Comparison of ENCODE assay signal across 11 cellular contexts in genomic region chr12:6631549-6631961, GRCh38. TPM values are rescaled to one million over a fixed set of nuclear protein-coding genes. Genes with fewer than 3 reads are reported as not detected.
A peak's percentile ranks its signal among the peaks of the same experiment; 100 is the strongest.
DNase-seq lines count a peak whose midpoint lies in the region; ATAC-seq and TF ChIP-seq lines count a peak whose summit lies in the region.
"Had no signal": no experiment of that assay in that cellular context is flagged by ENCODE, and none has a peak within 500 bp of the region (broad histone marks: within the 10 kb centered on the region; RNA-seq: fewer than 3 reads in every experiment).

No MANE protein-coding gene starts in this region.

- H3K36me3 ChIP-seq in CD8-positive, alpha-beta T cell (ENCODE audit: insufficient read depth, low read length) = no peaks in the 10 kb centered on the region
- no peaks in the 10 kb centered on the region for H3K36me3 ChIP-seq in colonic mucosa
- H3K36me3 ChIP-seq in naive thymus-derived CD4-positive, alpha-beta T cell (ENCODE audit: control insufficient read depth in 2 of 3, insufficient read depth in 3 of 3, low read length in 3 of 3) = no peaks in the 10 kb centered on the region
- H3K36me3 ChIP-seq: gastroesophageal sphincter had no signal

- H3K4me3 Mint-ChIP-seq in CD8-positive, alpha-beta T cell = peak overlapping the region; percentile 83
- H3K4me3 Mint-ChIP-seq in naive thymus-derived CD4-positive, alpha-beta T cell = peak overlapping the region; percentile 80 to 94 (median 88)

- peak overlapping the region; percentile 98 for H3K27ac Mint-ChIP-seq in CD8-positive, alpha-beta T cell
- peak overlapping the region; percentile 94 to 99 (median 97) for H3K27ac Mint-ChIP-seq in naive thymus-derived CD4-positive, alpha-beta T cell

- intact Hi-C loops in CD8-positive, alpha-beta T cell (cut with DNase I, micrococcal nuclease) = no loop called here
- intact Hi-C loops in colonic mucosa (cut with DNase I) = no loop called here
- intact Hi-C loops in naive thymus-derived CD4-positive, alpha-beta T cell (cut with micrococcal nuclease) = no loop called here

- ATAC-seq in CD8-positive, alpha-beta T cell = peak; percentile 12
- ATAC-seq in naive thymus-derived CD4-positive, alpha-beta T cell = no peak
- ATAC-seq in GM21723 (IDR thresholded peaks at IDR 0.05; ENCODE audit: unreplicated experiment) (no peak), GM21737 (IDR thresholded peaks at IDR 0.05; ENCODE audit: unreplicated experiment) (no peak)
- ATAC-seq: gastroesophageal sphincter had no signal

- H3K9me3 ChIP-seq in CD8-positive, alpha-beta T cell (ENCODE audit: low read length) = no peaks in the 10 kb centered on the region
- H3K9me3 ChIP-seq in colonic mucosa = no peaks in the 10 kb centered on the region
- no peaks in the 10 kb centered on the region for H3K9me3 ChIP-seq in naive thymus-derived CD4-positive, alpha-beta T cell (ENCODE audit: control insufficient read depth in 2 of 3, low read length in 3 of 3)
- H3K9me3 ChIP-seq: gastroesophageal sphincter had no signal

- TF ChIP-seq CTCF in CD8-positive, alpha-beta T cell (IDR thresholded peaks at IDR 0.05) = no peak
- no peak for TF ChIP-seq CTCF in colonic mucosa (IDR thresholded peaks at IDR 0.05)

- H3K4me1 Mint-ChIP-seq in CD8-positive, alpha-beta T cell (ENCODE audit: low read depth) = peaks cover 70% of the 10 kb centered on the region
- peaks cover 46 to 73% (median 64%) of the 10 kb centered on the region in 7 donors for H3K4me1 Mint-ChIP-seq in naive thymus-derived CD4-positive, alpha-beta T cell

- no peaks in the 10 kb centered on the region for H3K27me3 Mint-ChIP-seq in CD8-positive, alpha-beta T cell (ENCODE audit: low read depth)
- no peaks in the 10 kb centered on the region for H3K27me3 Mint-ChIP-seq in naive thymus-derived CD4-positive, alpha-beta T cell

- CTCF ChIA-PET in CD8-positive, alpha-beta T cell (lab: Charles Lee) = interaction anchor here (0.7 to 4.8 kb wide), 10 partner anchors 11 to 194 kb away, joined by 3 to 28 read pairs (median 4); partner anchors contain the start of genes COPS7A, MLF2 and ZNF384
- CTCF ChIA-PET in naive thymus-derived CD4-positive, alpha-beta T cell (lab: Charles Lee) = interaction anchor here (0.6 to 2.0 kb wide), 6 partner anchors 11 to 28 kb away, joined by 3 to 7 read pairs (median 3); no protein-coding TSS in a partner anchor

- H3K4me1 ChIP-seq in CD8-positive, alpha-beta T cell (ENCODE audit: insufficient read depth, low read length) = peaks cover 77% of the 10 kb centered on the region
- peaks cover 18% of the 10 kb centered on the region for H3K4me1 ChIP-seq in colonic mucosa
- peaks cover 31 to 44% of the 10 kb centered on the region in 2 donors for H3K4me1 ChIP-seq in naive thymus-derived CD4-positive, alpha-beta T cell (ENCODE audit: control insufficient read depth in 2 of 2, insufficient read depth in 2 of 2, low read length in 2 of 2)

- peak in 2 of 7 experiments; percentile 33 to 60 for DNase-seq in CD8-positive, alpha-beta T cell
- DNase-seq in NCI-H226 = peak; percentile 18
- DNase-seq in colonic mucosa = peak; percentile 90
- DNase-seq in naive thymus-derived CD4-positive, alpha-beta T cell = peak in 4 of 9 donors; percentile 28 to 37 (median 34)
- DNase-seq in AG08395 (ENCODE audit: low spot score) = no peak
- DNase-seq in NCI-H2029 (lab: John Stamatoyannopoulos, UW) = no peak
- DNase-seq: NCI-H774, occipital lobe had no signal

- H3K27me3 ChIP-seq in CD8-positive, alpha-beta T cell (ENCODE audit: insufficient read depth, low read length) = no peaks in the 10 kb centered on the region
- H3K27me3 ChIP-seq in colonic mucosa = no peaks in the 10 kb centered on the region
- H3K27me3 ChIP-seq in naive thymus-derived CD4-positive, alpha-beta T cell (ENCODE audit: control insufficient read depth in 2 of 2, insufficient read depth in 2 of 2, low read length in 2 of 2) = no peaks in the 10 kb centered on the region

- H3K36me3 Mint-ChIP-seq in CD8-positive, alpha-beta T cell = peaks cover 8% of the 10 kb centered on the region
- H3K36me3 Mint-ChIP-seq in naive thymus-derived CD4-positive, alpha-beta T cell = no peaks in the 10 kb centered on the region

- H3K27ac ChIP-seq in CD8-positive, alpha-beta T cell (ENCODE audit: low read depth, low read length) = peak overlapping the region; percentile 60
- peak overlapping the region; percentile 86 for H3K27ac ChIP-seq in colonic mucosa
- H3K27ac ChIP-seq in naive thymus-derived CD4-positive, alpha-beta T cell (ENCODE audit: low read depth, low read length) = peak overlapping the region; percentile 81

- peak overlapping the region; percentile 45 to 82 for H3K9ac ChIP-seq in colonic mucosa (ENCODE audit: low read depth in 2 of 2, low read length in 2 of 2)

- peak overlapping the region; percentile 68 for H3K4me3 ChIP-seq in CD8-positive, alpha-beta T cell (ENCODE audit: low read depth, low read length)
- no peak overlapping the region for H3K4me3 ChIP-seq in colonic mucosa
- H3K4me3 ChIP-seq in naive thymus-derived CD4-positive, alpha-beta T cell (ENCODE audit: low read length) = peak overlapping the region; percentile 56
- H3K4me3 ChIP-seq: gastroesophageal sphincter had no signal

- no peaks in the 10 kb centered on the region for H3K9me3 Mint-ChIP-seq in CD8-positive, alpha-beta T cell
- no peaks in the 10 kb centered on the region for H3K9me3 Mint-ChIP-seq in naive thymus-derived CD4-positive, alpha-beta T cell

- POLR2A ChIA-PET in CD8-positive, alpha-beta T cell (lab: Charles Lee) = interaction anchor here (0.7 to 2.1 kb wide), 7 partner anchors 10 to 221 kb away, joined by 3 to 12 read pairs (median 5); partner anchors contain the start of genes ACRBP, USP5 and ZNF384
- POLR2A ChIA-PET in naive thymus-derived CD4-positive, alpha-beta T cell (lab: Charles Lee) = interaction anchor here (0.6 to 7.1 kb wide), 12 partner anchors 10 to 312 kb away, joined by 3 to 46 read pairs (median 4); partner anchors contain the start of genes ACRBP and CD27

RNA-seq across cellular contexts. Expression of gene LPAR5, which starts 4.2 kb away (rescaled TPM):
- total RNA-seq in CD8-positive, alpha-beta T cell = 1 to 10 TPM; 5.8 to 6.8 TPM
- 10 to 100 TPM; 27.0 to 32.7 TPM for total RNA-seq in colonic mucosa
- total RNA-seq in naive thymus-derived CD4-positive, alpha-beta T cell = 1 to 10 TPM; 3.3 to 8.3 (median 6.4) TPM
- 1 to 10 TPM; 6.6 to 6.9 TPM for polyA plus RNA-seq in naive thymus-derived CD4-positive, alpha-beta T cell

RNA-seq across cellular contexts. Expression of gene ACRBP, which starts 15.7 kb away (rescaled TPM):
- 1 to 10 TPM; 1.2 to 1.7 TPM for total RNA-seq in CD8-positive, alpha-beta T cell
- total RNA-seq in colonic mucosa = 1 to 10 TPM; 1.6 to 1.9 TPM
- 10 to 100 TPM in 2 of 5 experiments, 1 to 10 TPM in 3; 2.3 to 23.0 (median 6.6) TPM for total RNA-seq in naive thymus-derived CD4-positive, alpha-beta T cell
- polyA plus RNA-seq in naive thymus-derived CD4-positive, alpha-beta T cell = 1 to 10 TPM in 1 of 2 donors, under 1 TPM in 1; 0.27 to 1.1 TPM

RNA-seq across cellular contexts. Expression of gene CHD4, which starts 24.4 kb away (rescaled TPM):
- total RNA-seq in CD8-positive, alpha-beta T cell = 100 to 1,000 TPM; 289 to 295 TPM
- total RNA-seq in colonic mucosa = 100 to 1,000 TPM; 153 to 199 TPM
- total RNA-seq in naive thymus-derived CD4-positive, alpha-beta T cell = 100 to 1,000 TPM; 246 to 387 (median 267) TPM
- polyA plus RNA-seq in naive thymus-derived CD4-positive, alpha-beta T cell = 10 to 100 TPM; 41.8 to 91.4 TPM

RNA-seq across cellular contexts. Expression of gene ING4, which starts 31.4 kb away (rescaled TPM):
- total RNA-seq in CD8-positive, alpha-beta T cell = 10 to 100 TPM; 14.1 to 15.9 TPM
- 10 to 100 TPM; 20.0 to 33.8 TPM for total RNA-seq in colonic mucosa
- total RNA-seq in naive thymus-derived CD4-positive, alpha-beta T cell = 100 to 1,000 TPM in 1 of 5 experiments, 10 to 100 TPM in 4; 33.1 to 101 (median 39.6) TPM
- 100 to 1,000 TPM; 103 to 106 TPM for polyA plus RNA-seq in naive thymus-derived CD4-positive, alpha-beta T cell

RNA-seq across cellular contexts. Expression of gene ZNF384, which starts 57.6 kb away (rescaled TPM):
- 10 to 100 TPM; 61.8 to 63.8 TPM for total RNA-seq in CD8-positive, alpha-beta T cell
- total RNA-seq in colonic mucosa = 10 to 100 TPM; 50.0 to 53.6 TPM
- total RNA-seq in naive thymus-derived CD4-positive, alpha-beta T cell = 10 to 100 TPM; 62.8 to 98.2 (median 85.4) TPM
- polyA plus RNA-seq in naive thymus-derived CD4-positive, alpha-beta T cell = 10 to 100 TPM; 23.8 to 36.8 TPM

Comparison
In these comparisons a context has a peak if more than half of its experiments do, and no peak if none do; other contexts are left out.
1. DNase-seq: peak in NCI-H226 (single experiment) and colonic mucosa (single experiment); none in AG08395 (single experiment) and NCI-H2029 (single experiment).
2. Peak in every context shown above with its lines, with median percentiles within 50 percentile points of each other: H3K27ac ChIP-seq.